13 cellular contexts compared by ENCODE assay signal in genomic region chr16:19831678-19832077, GRCh38.
A peak's percentile ranks its signal among the peaks of the same experiment; 100 is the strongest.
DNase-seq lines count a peak whose midpoint lies in the region; TF ChIP-seq lines count a peak whose summit lies in the region.
"Had no signal": no experiment of that assay in that cellular context is flagged by ENCODE, and none has a peak within 500 bp of the region (broad histone marks: within the 10 kb centered on the region; RNA-seq: fewer than 3 reads in every experiment).

No MANE protein-coding gene starts in this region.

- H3K4me1 ChIP-seq in HAP-1: peaks cover 3% of the 10 kb centered on the region; the same call in 1 of the 2 replicates
- H3K4me1 ChIP-seq: ascending aorta, spleen had no signal

- in situ Hi-C loops in HAP-1 (cut with MboI; ENCODE audit: low sequenced_read_pairs): no loop called here

- peak; percentile 85 for DNase-seq in HCEC 1CT
- DNase-seq in SW480 (ENCODE audit: low spot score): peak; percentile 9
- peak; percentile 66 to 77 for DNase-seq in foreskin fibroblast
- peak; percentile 58 for DNase-seq in skeletal muscle cell (ENCODE audit: low read depth)
- no peak for DNase-seq in GM19240 (ENCODE audit: insufficient read length, low spot score)
- no peak for DNase-seq in activated CD4-positive, alpha-beta T cell treated with anti-CD3 and anti-CD28 coated beads, Interleukin-2, amount 50 U/mL, for 4 hours
- no peak for DNase-seq in activated CD4-positive, alpha-beta T cell treated with anti-CD3 and anti-CD28 coated beads for 1 hour
- DNase-seq in HAP-1 (ENCODE audit: low spot score in 2 of 2): no peak
- DNase-seq: activated CD8-positive, alpha-beta memory T cell treated with anti-CD3 and anti-CD28 coated beads, Interleukin-2, amount 50 U/mL, for 4 hours; NCI-H510A; spleen; T-helper 2 cell had no signal

- H3K4me3 ChIP-seq in foreskin fibroblast (ENCODE audit: low read depth in 1 of 2, low read length in 2 of 2): no peak overlapping the region
- no peak overlapping the region for H3K4me3 ChIP-seq in skeletal muscle cell (ENCODE audit: low read depth, low read length)
- H3K4me3 ChIP-seq in HAP-1: no peak overlapping the region
- H3K4me3 ChIP-seq: ascending aorta, spleen had no signal

- no peak for TF ChIP-seq CTCF in foreskin fibroblast (IDR thresholded peaks at IDR 0.05; ENCODE audit: low read depth, low read length)

- H3K27me3 ChIP-seq in HAP-1 (ENCODE audit: low read depth): no peaks in the 10 kb centered on the region
- H3K27me3 ChIP-seq: ascending aorta, spleen had no signal

- H3K9me3 ChIP-seq in HAP-1: no peaks in the 10 kb centered on the region
- H3K9me3 ChIP-seq: ascending aorta, spleen had no signal

- no peaks in the 10 kb centered on the region for H3K36me3 ChIP-seq in HAP-1 (replicated peaks)
- H3K36me3 ChIP-seq: ascending aorta, spleen had no signal

Comparison
In these comparisons a context has a peak if more than half of its experiments do, and no peak if none do; other contexts are left out.
1. DNase-seq: peak in HCEC 1CT (single experiment), SW480 (single experiment), foreskin fibroblast (2 of 2) and skeletal muscle cell (single experiment); none in GM19240 (single experiment), activated CD4-positive, alpha-beta T cell treated with anti-CD3 and anti-CD28 coated beads, Interleukin-2, amount 50 U/mL, for 4 hours (0 of 2), activated CD4-positive, alpha-beta T cell treated with anti-CD3 and anti-CD28 coated beads for 1 hour (single experiment) and HAP-1 (0 of 2).